8 cellular contexts compared by ENCODE assay signal in the genomic region with DNA sequence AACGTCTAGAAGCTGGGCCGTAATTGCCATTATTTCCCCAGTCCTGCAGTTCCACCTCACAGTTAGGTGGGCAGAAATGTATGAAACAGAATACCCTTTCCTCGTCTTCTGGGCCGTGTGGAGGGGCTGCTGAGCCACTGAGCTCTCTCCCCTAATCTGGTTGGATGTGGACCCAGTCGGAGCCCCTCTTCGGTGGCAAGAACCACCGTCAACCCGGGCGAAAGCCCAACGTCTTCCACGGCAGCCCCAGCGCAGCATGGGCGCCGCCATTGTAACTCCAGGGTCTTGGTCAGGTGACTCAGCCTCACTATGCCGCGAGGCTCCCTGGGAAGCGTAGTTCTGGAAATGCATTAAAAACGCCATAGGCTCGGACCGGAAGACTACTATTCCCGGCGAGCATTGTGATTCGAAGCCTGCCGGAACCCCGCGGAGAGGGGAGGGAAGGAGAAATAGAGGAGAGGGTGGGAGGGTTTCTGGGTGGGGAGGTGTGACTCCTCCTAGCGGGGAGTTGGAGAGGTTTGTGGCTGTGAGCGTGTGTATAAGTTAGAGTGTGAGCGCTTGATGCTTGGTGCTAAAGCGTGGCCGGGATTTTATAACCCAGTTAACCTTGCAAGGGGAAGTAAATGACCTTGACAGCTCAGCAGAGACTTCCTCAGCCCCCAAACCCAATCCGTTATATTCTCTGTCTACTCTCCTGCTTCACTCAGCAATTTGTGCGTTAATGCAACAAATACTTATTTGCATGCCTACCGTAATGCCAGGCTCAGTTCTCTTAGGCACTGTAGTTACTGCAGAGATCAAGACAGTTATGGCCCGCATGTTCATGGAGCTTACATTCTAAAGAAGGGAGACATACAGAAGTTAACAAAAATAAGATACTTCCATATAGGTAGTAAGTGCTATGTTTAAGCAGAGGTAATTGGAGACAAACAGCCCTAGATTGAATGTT. TPM values are rescaled to one million over a fixed set of nuclear protein-coding genes. Genes with fewer than 3 reads are reported as not detected.
DNase-seq lines count a peak whose midpoint lies in the region; TF ChIP-seq lines count a peak whose summit lies in the region.

TSS of gene GATB (minus strand) at position 295 of the 949 bp plus-strand sequence. CDS start at position 270, 25 bp downstream.

- TF ChIP-seq CTCF in GM20000 (IDR thresholded peaks at IDR 0.05; ENCODE audit: extremely low read depth, missing control alignments) = peak; percentile 27

- DNase-seq in COR-L47 (lab: John Stamatoyannopoulos, UW) = peak; percentile 97
- peak; percentile 88 for DNase-seq in GM20000 (ENCODE audit: low spot score)
- DNase-seq in HT-29 (ENCODE audit: low spot score) = peak; percentile 97
- peak; percentile 75 for DNase-seq in NK-92 treated with Interleukin-12 subunit alpha and Interleukin-12 subunit beta, amount 100 ng/mL, for 24 hours (lab: John Stamatoyannopoulos, UW)
- DNase-seq in activated CD8-positive, alpha-beta memory T cell treated with anti-CD3 and anti-CD28 coated beads for 24 hours = peak; percentile 90
- DNase-seq in effector memory CD4-positive, alpha-beta T cell = peak; percentile 81 to 89 (median 88)
- peak; percentile 96 to 97 for DNase-seq in lung microvascular endothelial cell (ENCODE audit: low read depth in 2 of 2)
- peak; percentile 77 to 89 (median 80) for DNase-seq in stimulated activated CD4-positive, alpha-beta T cell treated with anti-CD3 and anti-CD28 coated beads, TNF-alpha, amount 100 ng/mL, for 48 hours (ENCODE audit: low read depth in 3 of 3)

- no peaks in the 10 kb centered on the region for H3K9me3 ChIP-seq in effector memory CD4-positive, alpha-beta T cell (ENCODE audit: control insufficient read depth, low read length)

- peaks cover 8% of the 10 kb centered on the region for H3K36me3 ChIP-seq in effector memory CD4-positive, alpha-beta T cell (ENCODE audit: control insufficient read depth, insufficient read depth, low read length)

- no peaks in the 10 kb centered on the region for H3K27me3 ChIP-seq in effector memory CD4-positive, alpha-beta T cell (replicated peaks; ENCODE audit: control insufficient read depth, insufficient read depth, low read length, poor library complexity, severe bottlenecking)

- peak within 1 kb of the TSS; percentile 53 for H3K27ac ChIP-seq in effector memory CD4-positive, alpha-beta T cell (ENCODE audit: insufficient read depth, low read length, poor library complexity, severe bottlenecking)

- peaks cover 12% of the 10 kb centered on the region for H3K4me1 ChIP-seq in effector memory CD4-positive, alpha-beta T cell (ENCODE audit: control insufficient read depth, insufficient read depth, low read length, poor library complexity, severe bottlenecking)

- peak within 1 kb of the TSS; percentile 71 for H3K4me3 ChIP-seq in effector memory CD4-positive, alpha-beta T cell (ENCODE audit: insufficient read depth, low read depth, low read length, poor library complexity, severe bottlenecking)

RNA-seq across cellular contexts. Expression of gene GATB, which starts in this region (rescaled TPM):
- 14.1 and 14.4 TPM in 2 replicates for total RNA-seq in HT-29 (2014; rRNA removed; shearing (Covaris generic))
- 8.3 and 12.0 TPM in 2 replicates for total RNA-seq in lung microvascular endothelial cell

Comparison
In these comparisons a context has a peak if more than half of its experiments do, and no peak if none do; other contexts are left out.
1. Peak in every context shown above with its lines: DNase-seq, H3K4me3 ChIP-seq and H3K27ac ChIP-seq.